Comparison of ENCODE assay signal across 21 cellular contexts in genomic region chr18:42045346-42045745, GRCh38.
A peak's percentile ranks its signal among the peaks of the same experiment; 100 is the strongest.
DNase-seq lines count a peak whose midpoint lies in the region; FAIRE-seq and TF ChIP-seq lines count a peak whose summit lies in the region.
"Had no signal": no experiment of that assay in that cellular context is flagged by ENCODE, and none has a peak within 500 bp of the region (broad histone marks: within the 10 kb centered on the region; RNA-seq: fewer than 3 reads in every experiment).

No MANE protein-coding gene starts in this region.

- H3K9me3 ChIP-seq in astrocyte (ENCODE audit: insufficient read depth, low read depth, low read length): no peaks in the 10 kb centered on the region
- H3K9me3 ChIP-seq: body of pancreas, tibial artery had no signal

- H3K4me1 ChIP-seq in astrocyte (ENCODE audit: insufficient read depth, low read length): peaks cover 15% of the 10 kb centered on the region
- H3K4me1 ChIP-seq: tibial artery had no signal

- no peaks in the 10 kb centered on the region for H4K20me1 ChIP-seq in astrocyte (ENCODE audit: insufficient read depth, low read length)

- H3K9me3 Mint-ChIP-seq in HFFc6: no peaks in the 10 kb centered on the region
- no peaks in the 10 kb centered on the region for H3K9me3 Mint-ChIP-seq in astrocyte (ENCODE audit: unreplicated experiment)
- H3K9me3 Mint-ChIP-seq: CD8-positive, alpha-beta memory T cell; stimulated activated effector memory CD8-positive, alpha-beta T cell treated with anti-CD3 and anti-CD28 coated beads, Interleukin-12 subunit alpha, Interleukin-12 subunit beta, amount 100 ng/mL, for 72 hours; T-helper 1 cell treated with Interleukin-12 subunit alpha and Interleukin-12 subunit beta and Interleukin-4 antibody, amounts not matched to agents 30 μg/mL and 1 μg/mL, for 36 hours had no signal

- H3K4me2 ChIP-seq in astrocyte (ENCODE audit: low read length): no peak overlapping the region

- H3K27me3 Mint-ChIP-seq in HFFc6 (ENCODE audit: insufficient read depth) (no peaks in the 10 kb centered on the region; the same call in 1 of the 2 replicates), astrocyte (ENCODE audit: low read depth, unreplicated experiment) (no peaks in the 10 kb centered on the region)
- H3K27me3 Mint-ChIP-seq: CD8-positive, alpha-beta memory T cell had no signal

- H3K27ac Mint-ChIP-seq in HFFc6 (peak overlapping the region; percentile 37), astrocyte (ENCODE audit: unreplicated experiment) (peak overlapping the region; percentile 43)
- H3K27ac Mint-ChIP-seq: stimulated activated effector memory CD8-positive, alpha-beta T cell treated with anti-CD3 and anti-CD28 coated beads, Interleukin-12 subunit alpha, Interleukin-12 subunit beta, amount 100 ng/mL, for 72 hours; T-helper 1 cell treated with Interleukin-12 subunit alpha and Interleukin-12 subunit beta and Interleukin-4 antibody, amounts not matched to agents 30 μg/mL and 1 μg/mL, for 36 hours had no signal

- H3K36me3 Mint-ChIP-seq in HFFc6 (ENCODE audit: low read depth) (peaks cover 26% of the 10 kb centered on the region), astrocyte (ENCODE audit: low read depth, unreplicated experiment) (peaks cover 11% of the 10 kb centered on the region)

- H2AFZ ChIP-seq in astrocyte (ENCODE audit: low read depth, low read length): no peak overlapping the region

- no peak for TF ChIP-seq CTCF in HFFc6 (IDR thresholded peaks at IDR 0.05)
- no peak for TF ChIP-seq CTCF in astrocyte (IDR thresholded peaks at IDR 0.05; ENCODE audit: insufficient read depth, low read depth, low read length)
- TF ChIP-seq CTCF in foreskin fibroblast (IDR thresholded peaks at IDR 0.05; ENCODE audit: low read depth, low read length): no peak

- H3K4me3 ChIP-seq in astrocyte (ENCODE audit: insufficient read depth, low read depth, low read length) (no peak overlapping the region), foreskin fibroblast (ENCODE audit: low read depth in 1 of 2, low read length in 2 of 2) (no peak overlapping the region)
- H3K4me3 ChIP-seq: body of pancreas, tibial artery had no signal

- H3K27me3 ChIP-seq in astrocyte (ENCODE audit: insufficient read depth, low read length): no peaks in the 10 kb centered on the region
- H3K27me3 ChIP-seq: body of pancreas, tibial artery had no signal

- H3K4me1 Mint-ChIP-seq in HFFc6 (ENCODE audit: low read depth) (peaks cover 45% of the 10 kb centered on the region), astrocyte (ENCODE audit: low read depth, unreplicated experiment) (peaks cover 23% of the 10 kb centered on the region)
- H3K4me1 Mint-ChIP-seq: stimulated activated effector memory CD8-positive, alpha-beta T cell treated with anti-CD3 and anti-CD28 coated beads, Interleukin-12 subunit alpha, Interleukin-12 subunit beta, amount 100 ng/mL, for 72 hours had no signal

- H3K27ac ChIP-seq in astrocyte (ENCODE audit: low read depth, low read length): no peak overlapping the region
- H3K27ac ChIP-seq: body of pancreas, tibial artery, VCaP had no signal

- DNase-seq in AG08395 (ENCODE audit: low spot score) (peak; percentile 9), HFFc6 (no peak), astrocyte (ENCODE audit: low read depth) (peak; percentile 4), foreskin fibroblast (peak; percentile 20 to 45), mucosa of gallbladder (ENCODE audit: low spot score) (no peak), nucleus accumbens (lab: John Stamatoyannopoulos, UW) (no peak), NCI-H748 treated with DMSO at 0.1 percent for 48 hours (lab: John Stamatoyannopoulos, UW) (no peak)
- DNase-seq in stimulated activated CD4-positive, alpha-beta T cell treated with anti-CD3 and anti-CD28 coated beads, Interleukin-4, amount 100 ng/mL, for 4 hours: no peak
- DNase-seq: activated CD4-positive, alpha-beta T cell treated with anti-CD3 and anti-CD28 coated beads, Interleukin-2, amount 50 U/mL, for 4 hours; activated naive CD4-positive, alpha-beta T cell treated with anti-CD3 and anti-CD28 coated beads, Interleukin-2, amount 50 U/mL, for 16 hours; activated T-cell treated with anti-CD3 and anti-CD28 coated beads, Interleukin-2, amount 50 U/mL, for 1 hour; body of pancreas; CD8-positive, alpha-beta memory T cell; erythroblast; NCI-H1417 treated with DMSO at 0.1 percent for 48 hours; NCI-H524 treated with DMSO at 0.1 percent for 48 hours; SIG-M5; tibial artery had no signal

- no peak overlapping the region for H3K9ac ChIP-seq in astrocyte (ENCODE audit: low read length)

- no peaks in the 10 kb centered on the region for H3K79me2 ChIP-seq in astrocyte (ENCODE audit: insufficient read depth, low read length)

- FAIRE-seq in astrocyte (lab: Jason Lieb, UNC): peak; percentile 41

- no peak overlapping the region for H3K4me3 Mint-ChIP-seq in HFFc6
- no peak overlapping the region for H3K4me3 Mint-ChIP-seq in astrocyte (ENCODE audit: unreplicated experiment)
- H3K4me3 Mint-ChIP-seq: CD8-positive, alpha-beta memory T cell; stimulated activated effector memory CD8-positive, alpha-beta T cell treated with anti-CD3 and anti-CD28 coated beads, Interleukin-12 subunit alpha, Interleukin-12 subunit beta, amount 100 ng/mL, for 72 hours; T-helper 1 cell treated with Interleukin-12 subunit alpha and Interleukin-12 subunit beta and Interleukin-4 antibody, amounts not matched to agents 30 μg/mL and 1 μg/mL, for 36 hours had no signal

- H3K36me3 ChIP-seq in astrocyte (ENCODE audit: insufficient read depth, low read length): peaks cover 17% of the 10 kb centered on the region

Comparison
In these comparisons a context has a peak if more than half of its experiments do, and no peak if none do; other contexts are left out.
1. DNase-seq: peak in AG08395 (single experiment), astrocyte (single experiment) and foreskin fibroblast (2 of 2); none in HFFc6 (single experiment), mucosa of gallbladder (single experiment), nucleus accumbens (0 of 56), stimulated activated CD4-positive, alpha-beta T cell treated with anti-CD3 and anti-CD28 coated beads, Interleukin-4, amount 100 ng/mL, for 4 hours (0 of 2) and NCI-H748 treated with DMSO at 0.1 percent for 48 hours (single experiment).